ENCODE assay signal across 10 cellular contexts in the genomic region with DNA sequence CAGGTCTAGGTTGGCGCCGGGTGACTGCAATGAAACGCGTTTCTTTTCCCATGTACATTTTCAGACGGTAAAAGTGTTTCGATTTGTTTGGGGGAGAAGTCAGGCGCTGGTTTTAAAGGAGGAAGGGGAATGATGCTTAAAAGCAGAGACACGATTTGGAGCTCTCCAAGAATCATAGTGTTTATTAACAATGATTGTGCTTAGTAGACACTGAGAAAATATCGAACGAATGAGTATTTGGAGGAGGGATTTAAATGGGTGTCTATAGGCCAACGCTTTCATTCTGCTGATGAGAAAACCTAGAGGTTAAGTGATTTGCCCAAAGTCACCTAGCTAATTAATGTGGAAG. TPM values are rescaled to one million over a fixed set of nuclear protein-coding genes. Genes with fewer than 3 reads are reported as not detected.
DNase-seq lines count a peak whose midpoint lies in the region; ATAC-seq and TF ChIP-seq lines count a peak whose summit lies in the region.
"Had no signal": no experiment of that assay in that cellular context is flagged by ENCODE, and none has a peak within 500 bp of the region (broad histone marks: within the 10 kb centered on the region; RNA-seq: fewer than 3 reads in every experiment).

No MANE protein-coding gene starts in this region.

- no peaks in the 10 kb centered on the region for H3K9me3 ChIP-seq in ascending aorta

- H3K27me3 ChIP-seq in ascending aorta (no peaks in the 10 kb centered on the region), kidney epithelial cell (ENCODE audit: control insufficient read depth, insufficient read depth, low read length) (no peaks in the 10 kb centered on the region)

- intact Hi-C loops in ascending aorta (cut with DNase I), result loop anchor here (1.0 to 2.0 kb wide), 4 partner anchors 37 to 104 kb away; partner anchors contain the start of gene JAK1

- H3K36me3 ChIP-seq in ascending aorta, result no peaks in the 10 kb centered on the region
- H3K36me3 ChIP-seq in kidney epithelial cell (ENCODE audit: control insufficient read depth, insufficient read depth, low read length), result no peaks in the 10 kb centered on the region

- peak overlapping the region; percentile 67 to 80 for H3K4me3 ChIP-seq in ascending aorta
- H3K4me3 ChIP-seq in kidney epithelial cell (ENCODE audit: low read depth, low read length), result peak overlapping the region; percentile 39

- ATAC-seq in GM18909 (IDR thresholded peaks at IDR 0.05; ENCODE audit: poor library complexity, unreplicated experiment), result no peak

- H3K4me1 ChIP-seq in ascending aorta, result peaks cover 4 to 9% of the 10 kb centered on the region in 2 donors

- peak; percentile 61 for DNase-seq in DMS53 (lab: John Stamatoyannopoulos, UW)
- DNase-seq in DMS53 treated with DMSO at 0.1 percent for 48 hours (lab: John Stamatoyannopoulos, UW; ENCODE audit: unreplicated experiment), result no peak
- DNase-seq in ascending aorta (ENCODE audit: low spot score in 2 of 2), result no peak
- no peak for DNase-seq in kidney epithelial cell (ENCODE audit: low read depth)
- peak; percentile 37 for DNase-seq in superior temporal gyrus (ENCODE audit: extremely low spot score)
- no peak for DNase-seq in HT-29 (ENCODE audit: low spot score)
- no peak for DNase-seq in OCI-M2 (lab: John Stamatoyannopoulos, UW; ENCODE audit: unreplicated experiment)
- DNase-seq: activated CD4-positive, alpha-beta T cell treated with anti-CD3 and anti-CD28 coated beads for 1 hour had no signal

- H3K27ac ChIP-seq in ascending aorta, result peak overlapping the region; percentile 98 to 99
- H3K27ac ChIP-seq: 22Rv1 had no signal

- no peak for TF ChIP-seq CTCF in ascending aorta (IDR thresholded peaks at IDR 0.05)
- TF ChIP-seq CTCF in kidney epithelial cell (IDR thresholded peaks at IDR 0.05; ENCODE audit: insufficient read depth, low read length, poor library complexity, severe bottlenecking), result no peak

RNA-seq across cellular contexts. Expression of gene JAK1, which starts 36.9 kb away (rescaled TPM):
- 53.5 TPM for total RNA-seq in ascending aorta
- total RNA-seq in kidney epithelial cell, result 138 and 156 TPM in 2 replicates
- total RNA-seq in HT-29 (2014; rRNA removed; shearing (Covaris generic)), result 20.2 and 29.1 TPM in 2 replicates

Comparison
In these comparisons a context has a peak if more than half of its experiments do, and no peak if none do; other contexts are left out.
1. DNase-seq: peak in DMS53 (single experiment) and superior temporal gyrus (single experiment); none in DMS53 treated with DMSO at 0.1 percent for 48 hours (single experiment), ascending aorta (0 of 2), kidney epithelial cell (single experiment), HT-29 (single experiment) and OCI-M2 (single experiment).